In the genomic region with DNA sequence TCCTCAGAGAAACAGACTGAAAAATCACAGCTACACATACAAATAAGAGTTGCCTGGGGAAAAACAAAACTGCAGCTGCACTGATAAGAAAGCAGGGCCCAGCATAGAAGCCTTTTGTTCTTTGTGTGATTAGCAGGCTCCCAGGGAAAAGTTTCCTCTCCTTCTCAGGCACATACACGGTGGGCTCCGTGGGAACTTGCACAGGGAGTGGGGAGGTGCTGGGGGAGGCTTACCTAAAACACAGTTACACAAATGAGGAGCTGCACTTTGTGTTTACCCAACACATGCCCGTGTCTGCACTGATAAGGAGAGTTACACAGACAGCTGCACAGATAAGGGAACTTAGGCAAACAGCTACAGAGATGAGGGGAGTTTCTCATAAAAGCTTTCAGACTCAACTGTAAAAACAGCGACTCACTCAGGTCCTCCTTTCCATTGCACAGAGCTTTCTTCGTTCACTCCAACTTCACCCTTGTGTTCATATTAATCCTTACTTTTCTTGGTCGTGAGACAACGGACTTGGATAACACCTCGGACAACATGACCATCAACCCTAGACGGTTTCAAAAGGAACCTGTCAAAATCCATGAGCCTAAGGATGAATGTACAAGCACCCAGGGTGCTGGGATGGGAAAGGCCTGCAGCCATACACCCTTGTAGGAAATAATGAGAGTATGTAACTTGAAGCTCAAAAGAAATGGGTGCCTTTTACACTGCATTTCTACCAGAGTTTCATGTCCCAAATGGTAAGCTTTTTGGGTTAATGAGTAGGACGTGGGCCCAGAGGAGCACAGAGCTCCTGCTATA, we compare ENCODE assay signal across 9 cellular contexts. TPM values are rescaled to one million over a fixed set of nuclear protein-coding genes. Genes with fewer than 3 reads are reported as not detected.
DNase-seq lines count a peak whose midpoint lies in the region; ATAC-seq and TF ChIP-seq lines count a peak whose summit lies in the region.
"Had no signal": no experiment of that assay in that cellular context is flagged by ENCODE, and none has a peak within 500 bp of the region (broad histone marks: within the 10 kb centered on the region; RNA-seq: fewer than 3 reads in every experiment).

No MANE protein-coding gene starts in this region.

- no peak overlapping the region for H3K4me3 ChIP-seq in gastroesophageal sphincter

- ATAC-seq in activated T-cell treated with anti-CD3 and anti-CD28 coated beads, Interleukin-2, amount 50 U/mL, for 4 hours: peak; percentile 52 to 60
- ATAC-seq in left colon (peak; percentile 84), HG02763 (IDR thresholded peaks at IDR 0.05; ENCODE audit: unreplicated experiment) (no peak), gastroesophageal sphincter (no peak)

- intact Hi-C loops in left colon (cut with DNase I, micrococcal nuclease): no loop called here

- H3K4me1 Mint-ChIP-seq in activated T-cell treated with anti-CD3 and anti-CD28 coated beads, Interleukin-2, amount 50 U/mL, for 4 hours (ENCODE audit: low read depth): peaks cover 72% of the 10 kb centered on the region
- peaks cover 82% of the 10 kb centered on the region for H3K4me1 Mint-ChIP-seq in activated naive CD8-positive, alpha-beta T cell (ENCODE audit: low read depth)
- H3K4me1 Mint-ChIP-seq in type B pancreatic cell (ENCODE audit: unreplicated experiment): peaks cover 10% of the 10 kb centered on the region

- no peaks in the 10 kb centered on the region for H3K27me3 Mint-ChIP-seq in activated T-cell treated with anti-CD3 and anti-CD28 coated beads, Interleukin-2, amount 50 U/mL, for 4 hours (ENCODE audit: low read depth)
- no peaks in the 10 kb centered on the region for H3K27me3 Mint-ChIP-seq in activated naive CD8-positive, alpha-beta T cell
- no peaks in the 10 kb centered on the region for H3K27me3 Mint-ChIP-seq in type B pancreatic cell

- TF ChIP-seq POLR2A in gastroesophageal sphincter (IDR thresholded peaks at IDR 0.05): no peak

- peak overlapping the region; percentile 29 for H3K4me3 Mint-ChIP-seq in activated T-cell treated with anti-CD3 and anti-CD28 coated beads, Interleukin-2, amount 50 U/mL, for 4 hours
- peak overlapping the region; percentile 46 for H3K4me3 Mint-ChIP-seq in activated naive CD8-positive, alpha-beta T cell
- H3K4me3 Mint-ChIP-seq in type B pancreatic cell: peak overlapping the region; percentile 33

- no peaks in the 10 kb centered on the region for H3K9me3 Mint-ChIP-seq in activated T-cell treated with anti-CD3 and anti-CD28 coated beads, Interleukin-2, amount 50 U/mL, for 4 hours
- H3K9me3 Mint-ChIP-seq in activated naive CD8-positive, alpha-beta T cell (ENCODE audit: low read depth): no peaks in the 10 kb centered on the region
- H3K9me3 Mint-ChIP-seq in type B pancreatic cell: no peaks in the 10 kb centered on the region

- DNase-seq in activated T-cell treated with anti-CD3 and anti-CD28 coated beads, Interleukin-2, amount 50 U/mL, for 4 hours: no peak
- DNase-seq in activated T-cell treated with anti-CD3 and anti-CD28 coated beads for 4 hours (no peak), left colon (no peak), type B pancreatic cell (ENCODE audit: extremely low spot score, unreplicated experiment) (no peak), COR-L47 (lab: John Stamatoyannopoulos, UW) (no peak)
- DNase-seq: NCI-H82 had no signal

- H3K27ac ChIP-seq in gastroesophageal sphincter: no peak overlapping the region

- TF ChIP-seq CTCF in type B pancreatic cell (conservative IDR thresholded peaks at IDR 0.05) (no peak), gastroesophageal sphincter (IDR thresholded peaks at IDR 0.05) (no peak)

- H3K27me3 ChIP-seq in gastroesophageal sphincter: no peaks in the 10 kb centered on the region

- peaks cover 0 to 4% (median 0%) of the 10 kb centered on the region in 3 donors for H3K4me1 ChIP-seq in gastroesophageal sphincter

- H3K27ac Mint-ChIP-seq in activated naive CD8-positive, alpha-beta T cell: peak overlapping the region; percentile 91
- peak overlapping the region; percentile 76 for H3K27ac Mint-ChIP-seq in type B pancreatic cell

- TF ChIP-seq EP300 in gastroesophageal sphincter (IDR thresholded peaks at IDR 0.05): no peak

- peaks cover 16% of the 10 kb centered on the region for H3K36me3 Mint-ChIP-seq in activated T-cell treated with anti-CD3 and anti-CD28 coated beads, Interleukin-2, amount 50 U/mL, for 4 hours (ENCODE audit: insufficient read depth)
- H3K36me3 Mint-ChIP-seq in activated naive CD8-positive, alpha-beta T cell: peaks cover 9% of the 10 kb centered on the region
- peaks cover 10% of the 10 kb centered on the region for H3K36me3 Mint-ChIP-seq in type B pancreatic cell

- 52 to 72% methylated on average over 3 to 9 of the region's 10 CpGs for WGBS in gastroesophageal sphincter (ENCODE audit: low coverage in 1 of 2), 2 donors

- H3K9me3 ChIP-seq in gastroesophageal sphincter: no peaks in the 10 kb centered on the region

- peaks cover 0 to 20% of the 10 kb centered on the region in 2 donors for H3K36me3 ChIP-seq in gastroesophageal sphincter

RNA-seq across cellular contexts. Expression of a gene that starts 50.8 kb away (rescaled TPM):
- 10 to 100 TPM; 18.0 to 21.5 (median 21.1) TPM for total RNA-seq in activated T-cell treated with anti-CD3 and anti-CD28 coated beads, Interleukin-2, amount 50 U/mL, for 4 hours
- total RNA-seq in left colon: 100 to 1,000 TPM; 147 to 152 TPM
- 59.0 and 161 TPM in 2 replicates for total RNA-seq in type B pancreatic cell (ENCODE audit: low replicate concordance)
- 1 to 10 TPM; 6.5 to 9.3 (median 8.8) TPM for total RNA-seq in gastroesophageal sphincter

Comparison
In these comparisons a context has a peak if more than half of its experiments do, and no peak if none do; other contexts are left out.
1. ATAC-seq: peak in activated T-cell treated with anti-CD3 and anti-CD28 coated beads, Interleukin-2, amount 50 U/mL, for 4 hours (2 of 2) and left colon (single experiment); none in HG02763 (single experiment) and gastroesophageal sphincter (single experiment).
2. Peak in every context shown above with its lines, with median percentiles within 50 percentile points of each other: H3K4me3 Mint-ChIP-seq.